6 cellular contexts compared by ENCODE assay signal in genomic region chr12:23889069-23889440, GRCh38.
"Had no signal": no experiment of that assay in that cellular context is flagged by ENCODE, and none has a peak within 500 bp of the region (broad histone marks: within the 10 kb centered on the region; RNA-seq: fewer than 3 reads in every experiment).

No MANE protein-coding gene starts in this region.

- H3K4me3 ChIP-seq: GM23338 had no signal

- H3K4me3 Mint-ChIP-seq: GM23338, H9 had no signal

- H2AFZ ChIP-seq: GM23338 had no signal

- DNase-seq: H9, HCEC 1CT, IMR-90 had no signal

- ATAC-seq: GM23338 had no signal

- H3K9me3 Mint-ChIP-seq: GM23338, H9 had no signal

- H3K4me1 Mint-ChIP-seq: GM23338 had no signal

- H3K4me2 ChIP-seq: GM23338 had no signal

- H3K27ac Mint-ChIP-seq: GM23338 had no signal

- FAIRE-seq: H1, H54 had no signal
